Comparison of ENCODE assay signal across 15 cellular contexts in genomic region chr1:112429749-112430148, GRCh38.
"Had no signal": no experiment of that assay in that cellular context is flagged by ENCODE, and none has a peak within 500 bp of the region (broad histone marks: within the 10 kb centered on the region; RNA-seq: fewer than 3 reads in every experiment).

No MANE protein-coding gene starts in this region.

- DNase-seq: activated CD4-positive, alpha-beta memory T cell treated with anti-CD3 and anti-CD28 coated beads, Interleukin-2, amount 10 ng/mL, durations not matched to agents 7 days and 5 days; activated CD4-positive, alpha-beta T cell treated with anti-CD3 and anti-CD28 coated beads for 36 hours; activated naive CD4-positive, alpha-beta T cell treated with anti-CD3 and anti-CD28 coated beads, Interleukin-2, amount 50 U/mL, for 16 hours; activated T-cell treated with anti-CD3 and anti-CD28 coated beads, Interleukin-2, amount 50 U/mL, for 24 hours; caudate nucleus; foreskin melanocyte; islet precursor cell; sigmoid colon; stimulated activated CD4-positive, alpha-beta T cell treated with anti-CD3 and anti-CD28 coated beads, Interleukin-1b, Interleukin-23, amount 100 ng/mL, for 48 hours; stomach; T-cell; T1000; uterus had no signal

- H3K9me3 ChIP-seq: prostate gland, sigmoid colon, stomach, uterus had no signal

- ATAC-seq: activated CD4-positive, alpha-beta T cell treated with anti-CD3 and anti-CD28 coated beads for 36 hours; left lobe of liver; T-cell had no signal

- H3K4me3 ChIP-seq: prostate gland, sigmoid colon, stomach, uterus had no signal

- H3K27ac ChIP-seq: prostate gland had no signal

- H3K4me1 ChIP-seq: prostate gland, sigmoid colon, uterus had no signal

- H3K27me3 ChIP-seq: sigmoid colon, stomach, uterus had no signal

- H3K36me3 ChIP-seq: prostate gland, uterus had no signal
